26 cellular contexts compared by ENCODE assay signal in genomic region chr7:22842973-22843372, GRCh38. TPM values are rescaled to one million over a fixed set of nuclear protein-coding genes. Genes with fewer than 3 reads are reported as not detected.
DNase-seq lines count a peak whose midpoint lies in the region; TF ChIP-seq lines count a peak whose summit lies in the region.
"Had no signal": no experiment of that assay in that cellular context is flagged by ENCODE, and none has a peak within 500 bp of the region (broad histone marks: within the 10 kb centered on the region; RNA-seq: fewer than 3 reads in every experiment).

No MANE protein-coding gene starts in this region.

- intact Hi-C loops in esophagus squamous epithelium (cut with DNase I) = no loop called here

- 52 to 69% methylated on average over 5 of the region's 5 CpGs for WGBS in esophagus squamous epithelium, 2 donors
- 44% methylated on average over 5 of the region's 5 CpGs for WGBS in suprapubic skin

- peak overlapping the region; percentile 97 for H3K27ac Mint-ChIP-seq in neural crest cell (ENCODE audit: unreplicated experiment)
- H3K27ac Mint-ChIP-seq: activated T-cell treated with anti-CD3 and anti-CD28 coated beads, Interleukin-2, amount 50 U/mL, for 24 hours; natural killer cell had no signal

- H3K4me3 ChIP-seq in esophagus squamous epithelium = no peak overlapping the region
- no peak overlapping the region for H3K4me3 ChIP-seq in suprapubic skin
- H3K4me3 ChIP-seq: adrenal gland had no signal

- peak; percentile 43 for DNase-seq in NCI-H146 (lab: John Stamatoyannopoulos, UW)
- DNase-seq in NCI-H146 treated with DMSO at 0.1 percent for 48 hours (lab: John Stamatoyannopoulos, UW; ENCODE audit: unreplicated experiment) = no peak
- DNase-seq in esophagus squamous epithelium (lab: John Stamatoyannopoulos, UW) = no peak
- DNase-seq in neural crest cell (ENCODE audit: low read depth, low spot score) = no peak
- no peak for DNase-seq in suprapubic skin (ENCODE audit: low spot score in 2 of 2)
- no peak for DNase-seq in NCI-H526 treated with DMSO at 0.1 percent for 48 hours (lab: John Stamatoyannopoulos, UW)
- no peak for DNase-seq in retina
- no peak for DNase-seq in activated CD8-positive, alpha-beta memory T cell treated with anti-CD3 and anti-CD28 coated beads for 24 hours
- DNase-seq: 8988T; activated T-cell treated with anti-CD3 and anti-CD28 coated beads, Interleukin-2, amount 50 U/mL, for 24 hours; adrenal gland; CD4-positive, alpha-beta memory T cell; DMS53; foreskin keratinocyte; GDM1; kidney; natural killer cell; NCI-H1092 treated with DMSO at 0.1 percent for 48 hours; NCI-H2081 treated with DMSO at 0.1 percent for 48 hours; NK-92 treated with Interleukin-12 subunit alpha and Interleukin-12 subunit beta, amount 100 ng/mL, for 24 hours; stimulated activated CD4-positive, alpha-beta T cell treated with anti-CD3 and anti-CD28 coated beads, Interleukin-4, amount 100 ng/mL, for 24 hours; stimulated activated naive CD8-positive, alpha-beta T cell treated with anti-CD3 and anti-CD28 coated beads, Interleukin-15, Interleukin-2, amounts not matched to agents 100 U/mL and 50 U/mL, for 24 hours; T-helper 1 cell; trophoblast cell had no signal

- H3K36me3 ChIP-seq in esophagus squamous epithelium (no peaks in the 10 kb centered on the region), suprapubic skin (no peaks in the 10 kb centered on the region)
- H3K36me3 ChIP-seq: adrenal gland, SJCRH30 had no signal

- no peaks in the 10 kb centered on the region for H3K9me3 ChIP-seq in esophagus squamous epithelium
- no peaks in the 10 kb centered on the region for H3K9me3 ChIP-seq in suprapubic skin
- H3K9me3 ChIP-seq: adrenal gland, SJCRH30 had no signal

- no peaks in the 10 kb centered on the region for H3K36me3 Mint-ChIP-seq in neural crest cell (ENCODE audit: low read depth)
- H3K36me3 Mint-ChIP-seq: CD4-positive, alpha-beta memory T cell; natural killer cell had no signal

- TF ChIP-seq POLR2A in esophagus squamous epithelium (IDR thresholded peaks at IDR 0.05) (no peak), suprapubic skin (IDR thresholded peaks at IDR 0.05) (no peak)

- H3K4me3 Mint-ChIP-seq in neural crest cell = no peak overlapping the region
- H3K4me3 Mint-ChIP-seq: activated T-cell treated with anti-CD3 and anti-CD28 coated beads, Interleukin-2, amount 50 U/mL, for 24 hours; CD4-positive, alpha-beta memory T cell; natural killer cell had no signal

- no peak for TF ChIP-seq EP300 in suprapubic skin (IDR thresholded peaks at IDR 0.05)

- TF ChIP-seq CTCF in esophagus squamous epithelium (IDR thresholded peaks at IDR 0.05) (no peak), neural crest cell (conservative IDR thresholded peaks at IDR 0.05) (no peak), suprapubic skin (IDR thresholded peaks at IDR 0.05) (no peak)

- peaks cover 23% of the 10 kb centered on the region for H3K4me1 Mint-ChIP-seq in neural crest cell
- H3K4me1 Mint-ChIP-seq: CD4-positive, alpha-beta memory T cell; natural killer cell had no signal

- no peaks in the 10 kb centered on the region for H3K9me3 Mint-ChIP-seq in neural crest cell
- H3K9me3 Mint-ChIP-seq: activated T-cell treated with anti-CD3 and anti-CD28 coated beads, Interleukin-2, amount 50 U/mL, for 24 hours; CD4-positive, alpha-beta memory T cell; natural killer cell had no signal

- H3K27ac ChIP-seq in esophagus squamous epithelium (peak overlapping the region in 3 of 4 donors; percentile 19 to 61 (median 57)), suprapubic skin (peak overlapping the region; percentile 82)
- H3K27ac ChIP-seq: epithelial cell of prostate, foreskin keratinocyte, SJCRH30 had no signal

- no peaks in the 10 kb centered on the region for H3K27me3 Mint-ChIP-seq in neural crest cell (ENCODE audit: low read depth)

- H3K4me1 ChIP-seq in esophagus squamous epithelium = peaks cover 0 to 12% (median 0%) of the 10 kb centered on the region in 3 donors
- peaks cover 5% of the 10 kb centered on the region for H3K4me1 ChIP-seq in suprapubic skin

- H3K27me3 ChIP-seq in esophagus squamous epithelium (no peaks in the 10 kb centered on the region), suprapubic skin (no peaks in the 10 kb centered on the region)
- H3K27me3 ChIP-seq: adrenal gland, foreskin keratinocyte, SJCRH30 had no signal

RNA-seq across cellular contexts. Expression of gene TOMM7, which starts 20.3 kb away (rescaled TPM):
- total RNA-seq in esophagus squamous epithelium (100 to 1,000 TPM in 2 of 4 donors, 10 to 100 TPM in 2; 73.2 to 217 (median 126) TPM), neural crest cell (162 and 179 TPM in 2 replicates), suprapubic skin (100 to 1,000 TPM; 116 to 218 (median 149) TPM)
